In genomic region chr3:45593708-45594601, GRCh38 we compare ENCODE assay signal across 8 cellular contexts. TPM values are rescaled to one million over a fixed set of nuclear protein-coding genes. Genes with fewer than 3 reads are reported as not detected.
A peak's percentile ranks its signal among the peaks of the same experiment; 100 is the strongest.
DNase-seq lines count a peak whose midpoint lies in the region; ATAC-seq and TF ChIP-seq lines count a peak whose summit lies in the region.

No MANE protein-coding gene starts in this region.

- ATAC-seq in HG02759 (IDR thresholded peaks at IDR 0.05; ENCODE audit: unreplicated experiment) (peak; percentile 64), left colon (peak; percentile 81)
- ATAC-seq in activated CD4-positive, CD25-positive, alpha-beta regulatory T cell treated with anti-CD3 and anti-CD28 coated beads, Interleukin-2, amount 50 U/mL, for 24 hours: peak; percentile 87 to 88

- intact Hi-C loops in left colon (cut with DNase I, micrococcal nuclease): loop anchor here in 1 of 2 donors (5.0 kb wide), 1 partner anchor 63 kb away; no protein-coding TSS in a partner anchor

- peak overlapping the region; percentile 70 for H3K4me3 ChIP-seq in choroid plexus epithelial cell (ENCODE audit: low read depth, low read length)

- peak; percentile 33 to 77 for DNase-seq in NCI-H524 (lab: John Stamatoyannopoulos, UW)
- no peak for DNase-seq in NCI-H524 treated with DMSO at 0.1 percent for 48 hours (lab: John Stamatoyannopoulos, UW)
- DNase-seq in NCI-H2029 (lab: John Stamatoyannopoulos, UW): peak; percentile 77
- DNase-seq in choroid plexus epithelial cell (ENCODE audit: low read depth): peak; percentile 63
- DNase-seq in left colon: peak; percentile 71 to 81
- DNase-seq in stimulated activated CD4-positive, alpha-beta T cell treated with anti-CD3 and anti-CD28 coated beads, Interleukin-4, amount 100 ng/mL, for 1 hour: peak; percentile 72

- no peak for TF ChIP-seq CTCF in choroid plexus epithelial cell (conservative IDR thresholded peaks at IDR 0.05; ENCODE audit: low read depth, low read length)

RNA-seq across cellular contexts. Expression of gene LIMD1, which starts 0.6 kb away (rescaled TPM):
- total RNA-seq in left colon: 10 to 100 TPM; 35.0 to 42.6 TPM
